8 cellular contexts compared by ENCODE assay signal in genomic region chr10:29734640-29734979, GRCh38.
A peak's percentile ranks its signal among the peaks of the same experiment; 100 is the strongest.
DNase-seq lines count a peak whose midpoint lies in the region; ATAC-seq and TF ChIP-seq lines count a peak whose summit lies in the region.

No MANE protein-coding gene starts in this region.

- 17 to 24% methylated on average over 8 to 10 of the region's 10 CpGs for WGBS in gastroesophageal sphincter (ENCODE audit: low coverage in 1 of 2), 2 donors

- DNase-seq in H7 (peak; percentile 26), WERI-Rb-1 (no peak), skeletal muscle cell (ENCODE audit: low read depth) (no peak), T1000 (lab: John Stamatoyannopoulos, UW) (no peak), NCI-H187 (lab: John Stamatoyannopoulos, UW) (no peak)
- no peak for DNase-seq in activated CD8-positive, alpha-beta memory T cell treated with anti-CD3 and anti-CD28 coated beads, Interleukin-2, amount 50 U/mL, for 48 hours

- H3K36me3 ChIP-seq in H7 (replicated peaks; ENCODE audit: control insufficient read depth, insufficient read depth, low read length): no peaks in the 10 kb centered on the region
- no peaks in the 10 kb centered on the region for H3K36me3 ChIP-seq in WERI-Rb-1
- peaks cover 0 to 6% of the 10 kb centered on the region in 2 donors for H3K36me3 ChIP-seq in gastroesophageal sphincter

- TF ChIP-seq CTCF in WERI-Rb-1 (IDR thresholded peaks at IDR 0.05; ENCODE audit: low read depth, low read length) (no peak), gastroesophageal sphincter (IDR thresholded peaks at IDR 0.05) (no peak)

- no peak for TF ChIP-seq EP300 in gastroesophageal sphincter (IDR thresholded peaks at IDR 0.05)

- no peak for ATAC-seq in gastroesophageal sphincter
- ATAC-seq in HG03442 (IDR thresholded peaks at IDR 0.05; ENCODE audit: unreplicated experiment): no peak

- TF ChIP-seq POLR2A in gastroesophageal sphincter (IDR thresholded peaks at IDR 0.05): no peak

- H3K27me3 ChIP-seq in H7 (ENCODE audit: control insufficient read depth, insufficient read depth, low read length): peaks cover 30% of the 10 kb centered on the region
- H3K27me3 ChIP-seq in WERI-Rb-1 (ENCODE audit: insufficient read depth, low read depth, severe bottlenecking): peaks cover 3% of the 10 kb centered on the region
- no peaks in the 10 kb centered on the region for H3K27me3 ChIP-seq in gastroesophageal sphincter

- H3K27ac ChIP-seq in WERI-Rb-1 (no peak overlapping the region), gastroesophageal sphincter (peak overlapping the region; percentile 86 to 100 (median 98))

- no peaks in the 10 kb centered on the region for H3K9me3 ChIP-seq in WERI-Rb-1 (ENCODE audit: severe bottlenecking)
- H3K9me3 ChIP-seq in gastroesophageal sphincter: no peaks in the 10 kb centered on the region

- H3K4me3 ChIP-seq in H7 (ENCODE audit: insufficient read depth, low read depth, low read length) (peak overlapping the region; percentile 77), WERI-Rb-1 (ENCODE audit: low read depth, low read length) (peak overlapping the region; percentile 50), gastroesophageal sphincter (peak overlapping the region; percentile 57 to 98), skeletal muscle cell (ENCODE audit: low read depth, low read length) (peak overlapping the region; percentile 75)

- H3K4me1 ChIP-seq in gastroesophageal sphincter: peaks cover 0 to 59% (median 7%) of the 10 kb centered on the region in 3 donors
